ENCODE assay signal across 12 cellular contexts in genomic region chr1:30088594-30089556, GRCh38.
A peak's percentile ranks its signal among the peaks of the same experiment; 100 is the strongest.
DNase-seq lines count a peak whose midpoint lies in the region; ATAC-seq lines count a peak whose summit lies in the region.
"Had no signal": no experiment of that assay in that cellular context is flagged by ENCODE, and none has a peak within 500 bp of the region (broad histone marks: within the 10 kb centered on the region; RNA-seq: fewer than 3 reads in every experiment).

No MANE protein-coding gene starts in this region.

- H3K4me3 Mint-ChIP-seq in activated T-cell treated with anti-CD3 and anti-CD28 coated beads, Interleukin-2, amount 50 U/mL, for 72 hours: no peak overlapping the region
- no peak overlapping the region for H3K4me3 Mint-ChIP-seq in activated T-helper 17 cell treated with anti-CD3 and anti-CD28 coated beads, Interleukin-2, amount 50 U/mL, for 72 hours
- H3K4me3 Mint-ChIP-seq: GM23338 had no signal

- DNase-seq in DMS153 (lab: John Stamatoyannopoulos, UW) (peak; percentile 98), NCI-H1436 treated with DMSO at 0.1 percent for 48 hours (lab: John Stamatoyannopoulos, UW) (peak; percentile 97), NCI-H748 treated with DMSO at 0.1 percent for 48 hours (lab: John Stamatoyannopoulos, UW) (peak; percentile 72), kidney tubule cell (ENCODE audit: low spot score) (peak; percentile 12), NK-92 (lab: John Stamatoyannopoulos, UW; ENCODE audit: unreplicated experiment) (no peak), C1 segment of cervical spinal cord (lab: John Stamatoyannopoulos, UW) (no peak)
- DNase-seq in activated T-cell treated with anti-CD3 and anti-CD28 coated beads, Interleukin-2, amount 50 U/mL, for 72 hours: no peak
- DNase-seq: activated CD4-positive, CD25-positive, alpha-beta regulatory T cell; anterior cingulate cortex had no signal

- H3K36me3 Mint-ChIP-seq in activated T-cell treated with anti-CD3 and anti-CD28 coated beads, Interleukin-2, amount 50 U/mL, for 72 hours (ENCODE audit: insufficient read depth in 2 of 2): peaks cover 8 to 11% of the 10 kb centered on the region in 2 donors
- no peaks in the 10 kb centered on the region for H3K36me3 Mint-ChIP-seq in activated T-helper 17 cell treated with anti-CD3 and anti-CD28 coated beads, Interleukin-2, amount 50 U/mL, for 72 hours (ENCODE audit: low read depth)

- H3K27me3 Mint-ChIP-seq in activated T-cell treated with anti-CD3 and anti-CD28 coated beads, Interleukin-2, amount 50 U/mL, for 72 hours (ENCODE audit: low read depth): peaks cover 30% of the 10 kb centered on the region
- H3K27me3 Mint-ChIP-seq in activated T-helper 17 cell treated with anti-CD3 and anti-CD28 coated beads, Interleukin-2, amount 50 U/mL, for 72 hours: peaks cover 37% of the 10 kb centered on the region

- H3K4me1 Mint-ChIP-seq in activated T-cell treated with anti-CD3 and anti-CD28 coated beads, Interleukin-2, amount 50 U/mL, for 72 hours (ENCODE audit: low read depth): no peaks in the 10 kb centered on the region
- H3K4me1 Mint-ChIP-seq in activated T-helper 17 cell treated with anti-CD3 and anti-CD28 coated beads, Interleukin-2, amount 50 U/mL, for 72 hours: no peaks in the 10 kb centered on the region
- H3K4me1 Mint-ChIP-seq: GM23338 had no signal

- H3K9me3 Mint-ChIP-seq in activated T-cell treated with anti-CD3 and anti-CD28 coated beads, Interleukin-2, amount 50 U/mL, for 72 hours: peaks cover 15 to 22% of the 10 kb centered on the region in 2 donors
- H3K9me3 Mint-ChIP-seq in activated T-helper 17 cell treated with anti-CD3 and anti-CD28 coated beads, Interleukin-2, amount 50 U/mL, for 72 hours: peaks cover 16% of the 10 kb centered on the region

- no peak overlapping the region for H3K27ac Mint-ChIP-seq in activated T-cell treated with anti-CD3 and anti-CD28 coated beads, Interleukin-2, amount 50 U/mL, for 72 hours
- no peak overlapping the region for H3K27ac Mint-ChIP-seq in activated T-helper 17 cell treated with anti-CD3 and anti-CD28 coated beads, Interleukin-2, amount 50 U/mL, for 72 hours
- H3K27ac Mint-ChIP-seq: GM23338 had no signal

- ATAC-seq in activated T-cell treated with anti-CD3 and anti-CD28 coated beads, Interleukin-2, amount 50 U/mL, for 72 hours (replicated peaks in 1 of 2): no peak
- ATAC-seq in activated T-helper 17 cell treated with anti-CD3 and anti-CD28 coated beads, Interleukin-2, amount 50 U/mL, for 72 hours (replicated peaks): no peak
- ATAC-seq: gastroesophageal sphincter, GM23338 had no signal

Comparison
In these comparisons a context has a peak if more than half of its experiments do, and no peak if none do; other contexts are left out.
1. DNase-seq: peak in DMS153 (single experiment), NCI-H1436 treated with DMSO at 0.1 percent for 48 hours (single experiment), NCI-H748 treated with DMSO at 0.1 percent for 48 hours (single experiment) and kidney tubule cell (single experiment); none in activated T-cell treated with anti-CD3 and anti-CD28 coated beads, Interleukin-2, amount 50 U/mL, for 72 hours (0 of 2), NK-92 (single experiment) and C1 segment of cervical spinal cord (0 of 14).